16 cellular contexts compared by ENCODE assay signal in the genomic region with DNA sequence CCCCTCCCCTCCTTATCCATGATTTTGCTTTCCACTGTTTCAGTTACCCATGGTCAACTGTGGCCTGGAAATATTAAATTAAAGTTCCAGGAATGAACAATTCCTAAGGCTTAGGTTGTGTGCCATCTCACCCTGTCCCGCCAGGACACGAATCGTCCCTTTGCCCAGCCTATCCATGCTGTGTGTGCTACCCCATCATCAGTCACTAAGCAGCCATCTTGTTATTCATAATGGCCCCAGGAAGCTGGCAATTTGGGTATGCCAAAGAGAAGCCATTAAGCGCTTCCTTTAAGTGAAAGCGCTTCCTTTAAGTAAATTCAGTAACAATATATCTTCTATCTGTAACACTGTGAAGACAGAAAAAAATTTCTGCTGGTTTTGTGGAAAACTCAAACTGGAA. TPM values are rescaled to one million over a fixed set of nuclear protein-coding genes. Genes with fewer than 3 reads are reported as not detected.
DNase-seq lines count a peak whose midpoint lies in the region; ATAC-seq and TF ChIP-seq lines count a peak whose summit lies in the region.
"Had no signal": no experiment of that assay in that cellular context is flagged by ENCODE, and none has a peak within 500 bp of the region (broad histone marks: within the 10 kb centered on the region; RNA-seq: fewer than 3 reads in every experiment).

No MANE protein-coding gene starts in this region.

- no peak for ATAC-seq in RWPE2 (ENCODE audit: low read depth)

- no peak overlapping the region for H2BK12ac ChIP-seq in mesenchymal stem cell (ENCODE audit: low read length in 2 of 2)

- no peaks in the 10 kb centered on the region for H3K9me3 ChIP-seq in RWPE2 (ENCODE audit: severe bottlenecking)
- H3K9me3 ChIP-seq in mesenchymal stem cell (ENCODE audit: control insufficient read depth, low read length), result no peaks in the 10 kb centered on the region
- H3K9me3 ChIP-seq in prostate gland, result no peaks in the 10 kb centered on the region
- H3K9me3 ChIP-seq: Caco-2, HAP-1 had no signal

- H3K36me3 Mint-ChIP-seq in activated naive CD4-positive, alpha-beta T cell treated with anti-CD3 and anti-CD28 coated beads, Interleukin-2, amount 10 ng/mL, durations not matched to agents 7 days and 5 days, result peaks cover 5% of the 10 kb centered on the region
- H3K36me3 Mint-ChIP-seq: CD8-positive, alpha-beta memory T cell had no signal

- TF ChIP-seq CTCF in C4-2B (conservative IDR thresholded peaks at IDR 0.05) (no peak), RWPE2 (IDR thresholded peaks at IDR 0.05; ENCODE audit: poor library complexity, severe bottlenecking) (no peak), prostate gland (IDR thresholded peaks at IDR 0.05) (no peak), GM13977 (IDR thresholded peaks at IDR 0.05; ENCODE audit: extremely low read depth, insufficient read depth, missing control alignments) (no peak)

- no peaks in the 10 kb centered on the region for H3K9me3 Mint-ChIP-seq in activated naive CD4-positive, alpha-beta T cell treated with anti-CD3 and anti-CD28 coated beads, Interleukin-2, amount 10 ng/mL, durations not matched to agents 7 days and 5 days
- H3K9me3 Mint-ChIP-seq: CD8-positive, alpha-beta memory T cell had no signal

- no peak overlapping the region for H3K4me3 ChIP-seq in RWPE2 (ENCODE audit: severe bottlenecking)
- no peak overlapping the region for H3K4me3 ChIP-seq in mesenchymal stem cell (ENCODE audit: insufficient read depth in 1 of 2, low read depth in 1 of 2, low read length in 2 of 2)
- no peak overlapping the region for H3K4me3 ChIP-seq in prostate gland
- H3K4me3 ChIP-seq: HAP-1 had no signal

- in situ Hi-C loops in GM13977 (cut with MboI; ENCODE audit: low pct_unique_long_range_greater_than_20kb, low sequenced_read_pairs, unreplicated experiment), result no loop called here

- no peak overlapping the region for H3K4ac ChIP-seq in mesenchymal stem cell (ENCODE audit: low read depth in 1 of 2, low read length in 2 of 2)

- no peak overlapping the region for H2BK5ac ChIP-seq in mesenchymal stem cell (ENCODE audit: low read depth, low read length, poor library complexity, severe bottlenecking)

- H3K27ac ChIP-seq in C4-2B (peak overlapping the region; percentile 68; the same call in 1 of the 2 replicates), RWPE2 (ENCODE audit: poor library complexity, severe bottlenecking) (no peak overlapping the region), mesenchymal stem cell (ENCODE audit: low read length, poor library complexity, severe bottlenecking) (no peak overlapping the region), prostate gland (peak overlapping the region; percentile 78 to 83)

- no peak overlapping the region for H2AFZ ChIP-seq in mesenchymal stem cell (ENCODE audit: low read depth, low read length)

- H3K27me3 ChIP-seq in RWPE2 (ENCODE audit: insufficient read depth, poor library complexity, severe bottlenecking) (no peaks in the 10 kb centered on the region), mesenchymal stem cell (ENCODE audit: control insufficient read depth in 1 of 2, insufficient read depth in 1 of 2, low read length in 2 of 2) (no peaks in the 10 kb centered on the region), prostate gland (replicated peaks; ENCODE audit: insufficient read depth) (no peaks in the 10 kb centered on the region)

- H3K27me3 Mint-ChIP-seq in activated naive CD4-positive, alpha-beta T cell treated with anti-CD3 and anti-CD28 coated beads, Interleukin-2, amount 10 ng/mL, durations not matched to agents 7 days and 5 days, result no peaks in the 10 kb centered on the region

- TF ChIP-seq POLR2A in prostate gland (IDR thresholded peaks at IDR 0.05), result no peak

- no peak overlapping the region for H2AK5ac ChIP-seq in mesenchymal stem cell (ENCODE audit: low read length, severe bottlenecking)

- no peak overlapping the region for H3K23ac ChIP-seq in mesenchymal stem cell (ENCODE audit: low read length in 2 of 2)

- no peak overlapping the region for H3K18ac ChIP-seq in mesenchymal stem cell (ENCODE audit: low read depth in 1 of 2, low read length in 2 of 2)

- intact Hi-C loops in prostate gland (cut with DNase I), result no loop called here

- no peak overlapping the region for H4K8ac ChIP-seq in mesenchymal stem cell (ENCODE audit: low read length)

- H3K36me3 ChIP-seq in RWPE2 (ENCODE audit: low read depth), result peaks cover 98% of the 10 kb centered on the region
- H3K36me3 ChIP-seq in mesenchymal stem cell (ENCODE audit: control insufficient read depth in 1 of 2, insufficient read depth in 2 of 2, low read depth in 1 of 2, low read length in 2 of 2), result peaks cover 78 to 99% of the 10 kb centered on the region in 2 experiments
- no peaks in the 10 kb centered on the region for H3K36me3 ChIP-seq in prostate gland
- H3K36me3 ChIP-seq: HAP-1 had no signal

- DNase-seq in RWPE2 (ENCODE audit: low spot score) (peak; percentile 15), mesenchymal stem cell (no peak), prostate gland (ENCODE audit: low spot score) (no peak), GM13977 (ENCODE audit: low spot score) (no peak)
- DNase-seq in stimulated activated CD8-positive, alpha-beta memory T cell treated with anti-CD3 and anti-CD28 coated beads, Interleukin-4, amount 100 ng/mL, for 48 hours, result no peak
- no peak for DNase-seq in activated naive CD4-positive, alpha-beta T cell treated with anti-CD3 and anti-CD28 coated beads, Interleukin-2, amount 10 ng/mL, durations not matched to agents 7 days and 5 days
- DNase-seq: Caco-2; CD8-positive, alpha-beta memory T cell; DMS53; GF-D8; GOT3 had no signal

- 95% methylated on average over 3 of the region's 5 CpGs for WGBS in mesenchymal stem cell
- WGBS in prostate gland, result 98% methylated on average over 5 of the region's 5 CpGs

- H3K9ac ChIP-seq in mesenchymal stem cell (ENCODE audit: low read length), result peak overlapping the region; percentile 6

- H3K4me3 Mint-ChIP-seq in activated naive CD4-positive, alpha-beta T cell treated with anti-CD3 and anti-CD28 coated beads, Interleukin-2, amount 10 ng/mL, durations not matched to agents 7 days and 5 days, result no peak overlapping the region
- H3K4me3 Mint-ChIP-seq: CD8-positive, alpha-beta memory T cell had no signal

- H3K27ac Mint-ChIP-seq in activated naive CD4-positive, alpha-beta T cell treated with anti-CD3 and anti-CD28 coated beads, Interleukin-2, amount 10 ng/mL, durations not matched to agents 7 days and 5 days, result no peak overlapping the region
- H3K27ac Mint-ChIP-seq: CD8-positive, alpha-beta memory T cell had no signal

- no peaks in the 10 kb centered on the region for H3K4me1 Mint-ChIP-seq in activated naive CD4-positive, alpha-beta T cell treated with anti-CD3 and anti-CD28 coated beads, Interleukin-2, amount 10 ng/mL, durations not matched to agents 7 days and 5 days
- H3K4me1 Mint-ChIP-seq: CD8-positive, alpha-beta memory T cell had no signal

- H2BK15ac ChIP-seq in mesenchymal stem cell (ENCODE audit: low read depth, poor library complexity, severe bottlenecking), result no peak overlapping the region

- no peak overlapping the region for H3K4me2 ChIP-seq in mesenchymal stem cell (ENCODE audit: low read length, poor library complexity, severe bottlenecking)

- no peak overlapping the region for H3K14ac ChIP-seq in mesenchymal stem cell (ENCODE audit: low read length in 2 of 2)

- peaks cover 15% of the 10 kb centered on the region for H3K79me1 ChIP-seq in mesenchymal stem cell (replicated peaks; ENCODE audit: low read length, poor library complexity, severe bottlenecking)

- peak overlapping the region; percentile 11 for H4K91ac ChIP-seq in mesenchymal stem cell (ENCODE audit: low read length)

- CTCF ChIA-PET in activated naive CD4-positive, alpha-beta T cell treated with anti-CD3 and anti-CD28 coated beads, Interleukin-2, amount 10 ng/mL, durations not matched to agents 7 days and 5 days (lab: Charles Lee), result interaction anchor here (1.2 kb wide), 1 partner anchor 336 kb away, joined by 3 read pairs; no protein-coding TSS in a partner anchor

- H3K4me1 ChIP-seq in RWPE2 (ENCODE audit: insufficient read depth, poor library complexity, severe bottlenecking) (no peaks in the 10 kb centered on the region), mesenchymal stem cell (ENCODE audit: control insufficient read depth, insufficient read depth, low read depth, low read length) (peaks cover 2% of the 10 kb centered on the region), prostate gland (replicated peaks) (peaks cover 18% of the 10 kb centered on the region)
- H3K4me1 ChIP-seq: Caco-2, HAP-1 had no signal

- no peak overlapping the region for H2BK120ac ChIP-seq in mesenchymal stem cell (ENCODE audit: low read depth, low read length)

RNA-seq across cellular contexts. Expression of gene LDHAL6B, which starts 49.2 kb away (rescaled TPM):
- polyA plus RNA-seq in mesenchymal stem cell (2013, experiment 1 of 2), result not detected
- not detected for polyA plus RNA-seq in mesenchymal stem cell (2013, experiment 2 of 2)
- total RNA-seq in prostate gland, result 1 to 10 TPM in 1 of 2 donors, not detected in 1; 6.0 TPM
- total RNA-seq: A673; Caco-2; CD8-positive, alpha-beta memory T cell; HT1080 had no signal
- polyA plus RNA-seq: BJ; CD8-positive, alpha-beta memory T cell had no signal

RNA-seq across cellular contexts. Expression of gene CCNB2, which starts 52.5 kb away (rescaled TPM):
- polyA plus RNA-seq in mesenchymal stem cell (2013, experiment 1 of 2), result 9.1 TPM
- polyA plus RNA-seq in mesenchymal stem cell (2013, experiment 2 of 2), result 8.5 TPM
- total RNA-seq in prostate gland, result 10 to 100 TPM in 1 of 2 donors, 1 to 10 TPM in 1; 8.3 to 12.2 TPM

Comparison
In these comparisons a context has a peak if more than half of its experiments do, and no peak if none do; other contexts are left out.
1. H3K27ac ChIP-seq: peak in C4-2B (single experiment) and prostate gland (2 of 2); none in RWPE2 (single experiment) and mesenchymal stem cell (single experiment).